In genomic region chr6:20217900-20218299, GRCh38 we compare ENCODE assay signal across 18 cellular contexts. TPM values are rescaled to one million over a fixed set of nuclear protein-coding genes. Genes with fewer than 3 reads are reported as not detected.
DNase-seq lines count a peak whose midpoint lies in the region; ATAC-seq and TF ChIP-seq lines count a peak whose summit lies in the region.
"Had no signal": no experiment of that assay in that cellular context is flagged by ENCODE, and none has a peak within 500 bp of the region (broad histone marks: within the 10 kb centered on the region; RNA-seq: fewer than 3 reads in every experiment).

No MANE protein-coding gene starts in this region.

- TF ChIP-seq CTCF in right atrium auricular region (IDR thresholded peaks at IDR 0.05) = no peak

- in situ Hi-C loops in GM23248 (cut with MboI) = no loop called here

- H3K27ac ChIP-seq in GM23248 = no peak overlapping the region
- peak overlapping the region; percentile 52 for H3K27ac ChIP-seq in epithelial cell of prostate
- peak overlapping the region; percentile 66 to 88 for H3K27ac ChIP-seq in right atrium auricular region
- H3K27ac ChIP-seq: vagina had no signal

- DNase-seq in GM23248 (peak; percentile 23), epithelial cell of prostate (ENCODE audit: low read depth, low spot score) (no peak), right atrium auricular region (ENCODE audit: low spot score) (no peak), sciatic nerve (ENCODE audit: low spot score) (no peak), DMS53 (lab: John Stamatoyannopoulos, UW) (no peak), NCI-H1694 treated with DMSO at 0.1 percent for 48 hours (lab: John Stamatoyannopoulos, UW) (no peak), mesenteric fat pad (ENCODE audit: low spot score) (no peak), NCI-H2081 treated with DMSO at 0.1 percent for 48 hours (lab: John Stamatoyannopoulos, UW) (no peak)
- DNase-seq: ACHN; activated CD4-positive, alpha-beta memory T cell treated with anti-CD3 and anti-CD28 coated beads, Interleukin-2, amount 10 ng/mL, durations not matched to agents 7 days and 5 days; activated naive CD4-positive, alpha-beta T cell treated with anti-CD3 and anti-CD28 coated beads for 36 hours; GDM1; H9; NCI-H774; small intestine; stimulated activated CD4-positive, alpha-beta T cell treated with anti-CD3 and anti-CD28 coated beads, Interleukin-4, amount 100 ng/mL, for 4 hours had no signal

- no peaks in the 10 kb centered on the region for H3K27me3 ChIP-seq in GM23248 (replicated peaks; ENCODE audit: insufficient read depth)
- H3K27me3 ChIP-seq in right atrium auricular region = no peaks in the 10 kb centered on the region
- H3K27me3 ChIP-seq: vagina had no signal

- H3K9me3 ChIP-seq in GM23248 (ENCODE audit: low read depth) (no peaks in the 10 kb centered on the region), right atrium auricular region (no peaks in the 10 kb centered on the region)
- H3K9me3 ChIP-seq: vagina had no signal

- peak; percentile 91 for ATAC-seq in sciatic nerve

- H3K4me1 ChIP-seq in GM23248 (ENCODE audit: insufficient read depth) (peaks cover 14% of the 10 kb centered on the region; the same call in 1 of the 2 replicates), right atrium auricular region (peaks cover 0 to 33% of the 10 kb centered on the region in 2 donors)

- H3F3A ChIP-seq in GM23248 (ENCODE audit: insufficient read depth) = peaks cover 16% of the 10 kb centered on the region; the same call in 1 of the 2 replicates

- H3K79me2 ChIP-seq in GM23248 (ENCODE audit: insufficient read depth) = no peaks in the 10 kb centered on the region

- intact Hi-C loops in sciatic nerve (cut with DNase I) = no loop called here

- H4K20me1 ChIP-seq in GM23248 (ENCODE audit: insufficient read depth) = no peaks in the 10 kb centered on the region

- WGBS in GM23248 (ENCODE audit: low coverage in 1 of 2, low lambda C conversion rate in 2 of 2, missing lambda C conversion rate in 2 of 2), 2 experiments = 51 to 67% methylated on average over 2 of the region's 2 CpGs

- 0 out of 2 replicates have a peak overlapping the region, but pooled peaks have one; percentile 41 for H2AFZ ChIP-seq in GM23248

- no peaks in the 10 kb centered on the region for H3K9me2 ChIP-seq in GM23248 (ENCODE audit: insufficient read depth)

- no peak overlapping the region for H3K4me3 ChIP-seq in GM23248
- no peak overlapping the region for H3K4me3 ChIP-seq in right atrium auricular region
- H3K4me3 ChIP-seq: vagina had no signal

- no peak overlapping the region for H3K4me2 ChIP-seq in GM23248 (ENCODE audit: unreplicated experiment)

- H3K9ac ChIP-seq in GM23248 = no peak overlapping the region

- no peaks in the 10 kb centered on the region for H3K36me3 ChIP-seq in GM23248 (ENCODE audit: low read depth)
- no peaks in the 10 kb centered on the region for H3K36me3 ChIP-seq in right atrium auricular region
- H3K36me3 ChIP-seq: vagina had no signal

RNA-seq across cellular contexts. Expression of gene MBOAT1, which starts 5.6 kb away (rescaled TPM):
- 4.0 and 7.0 TPM in 2 replicates for total RNA-seq in GM23248 (2014; rRNA removed; shearing (Covaris generic))
- polyA plus RNA-seq in GM23248 (2016; fragmentation: Nextera tagmentation; extraction: Ambion mirVana) = 1.7 and 1.8 TPM in 2 replicates
- 1 to 10 TPM; 5.0 to 7.0 TPM for total RNA-seq in right atrium auricular region
- total RNA-seq in sciatic nerve = 37.9 TPM
- 6.3 TPM for total RNA-seq in mesenteric fat pad
- total RNA-seq: OCI-LY7 had no signal
